In genomic region chr9:123998278-123998925, GRCh38 we compare ENCODE assay signal across 1 cellular context.
TF ChIP-seq lines count a peak whose summit lies in the region.

No MANE protein-coding gene starts in this region.

TF ChIP-seq in IMR-90, 13 proteins besides CTCF, POLR2A, EP300 and RAD21:
- TF ChIP-seq, protein P1, sequence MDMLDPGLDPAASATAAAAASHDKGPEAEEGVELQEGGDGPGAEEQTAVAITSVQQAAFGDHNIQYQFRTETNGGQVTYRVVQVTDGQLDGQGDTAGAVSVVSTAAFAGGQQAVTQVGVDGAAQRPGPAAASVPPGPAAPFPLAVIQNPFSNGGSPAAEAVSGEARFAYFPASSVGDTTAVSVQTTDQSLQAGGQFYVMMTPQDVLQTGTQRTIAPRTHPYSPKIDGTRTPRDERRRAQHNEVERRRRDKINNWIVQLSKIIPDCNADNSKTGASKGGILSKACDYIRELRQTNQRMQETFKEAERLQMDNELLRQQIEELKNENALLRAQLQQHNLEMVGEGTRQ (IDR thresholded peaks at IDR 0.05; ENCODE audit: low read depth, low read length): no peak
- TF ChIP-seq ELK1 (IDR thresholded peaks at IDR 0.05; ENCODE audit: borderline replicate concordance, low read depth, low read length) (no peak), BHLHE40 (IDR thresholded peaks at IDR 0.05; ENCODE audit: low read depth, low read length) (no peak), RFX5 (IDR thresholded peaks at IDR 0.05; ENCODE audit: low read depth, low read length) (no peak), FOS (IDR thresholded peaks at IDR 0.05; ENCODE audit: low read depth, low read length) (no peak), MAFK (IDR thresholded peaks at IDR 0.05; ENCODE audit: low read depth, low read length) (no peak), SMC3 (IDR thresholded peaks at IDR 0.05; ENCODE audit: low read depth, low read length) (no peak), NFE2L2 (IDR thresholded peaks at IDR 0.05; ENCODE audit: low read depth, low read length) (no peak), MAZ (IDR thresholded peaks at IDR 0.05; ENCODE audit: borderline replicate concordance, low read depth, low read length) (no peak), CHD1 (IDR thresholded peaks at IDR 0.05; ENCODE audit: low read depth, low read length) (no peak), MXI1 (IDR thresholded peaks at IDR 0.05; ENCODE audit: borderline replicate concordance, low read depth, low read length) (no peak), CEBPB (IDR thresholded peaks at IDR 0.05; ENCODE audit: low read depth, low read length) (no peak), RCOR1 (IDR thresholded peaks at IDR 0.05; ENCODE audit: insufficient replicate concordance, low read length) (no peak)
